ENCODE assay signal across 1 cellular context in genomic region chr22:41995211-41995610, GRCh38.
TF ChIP-seq lines count a peak whose summit lies in the region.

No MANE protein-coding gene starts in this region.

TF ChIP-seq in GM12878, 131 proteins besides CTCF, POLR2A, EP300 and RAD21 (continued from another document):
- TF ChIP-seq IRF3 (IDR thresholded peaks at IDR 0.05) (no peak), E2F8 (IDR thresholded peaks at IDR 0.05; ENCODE audit: low read depth, partially characterized antibody) (no peak), MAX (IDR thresholded peaks at IDR 0.05; ENCODE audit: low read depth, low read length) (no peak), EED (IDR thresholded peaks at IDR 0.05; ENCODE audit: low read depth) (peak; percentile 26; the same call in 1 of the 2 replicates), ELK1 (IDR thresholded peaks at IDR 0.05; ENCODE audit: low read depth, low read length) (no peak), PAX8 (IDR thresholded peaks at IDR 0.05) (no peak), BACH1 (IDR thresholded peaks at IDR 0.05; ENCODE audit: borderline replicate concordance) (no peak), SPI1 (IDR thresholded peaks at IDR 0.05; ENCODE audit: borderline replicate concordance, insufficient read depth, low read depth, low read length) (peak; percentile 38; the same call in 1 of the 2 replicates), WRNIP1 (IDR thresholded peaks at IDR 0.05; ENCODE audit: borderline replicate concordance, low read depth, low read length) (no peak), MXI1 (IDR thresholded peaks at IDR 0.05; ENCODE audit: low read depth, low read length) (no peak), ESRRA (IDR thresholded peaks at IDR 0.05; ENCODE audit: low read length) (no peak)
